Comparison of ENCODE assay signal across 10 cellular contexts in genomic region chrX:123392921-123393320, GRCh38.
"Had no signal": no experiment of that assay in that cellular context is flagged by ENCODE, and none has a peak within 500 bp of the region (broad histone marks: within the 10 kb centered on the region; RNA-seq: fewer than 3 reads in every experiment).

No MANE protein-coding gene starts in this region.

- H3K27ac Mint-ChIP-seq: GM23338, HFFc6 had no signal

- H3K9me3 Mint-ChIP-seq: HFFc6 had no signal

- H3K9me3 ChIP-seq: HAP-1 had no signal

- H3K36me3 ChIP-seq: HAP-1 had no signal

- H2AFZ ChIP-seq: GM23248, GM23338 had no signal

- FAIRE-seq: H1, H54 had no signal

- H3K27ac ChIP-seq: GM23248 had no signal

- ATAC-seq: GM23338, HCT116 had no signal

- H3K4me1 ChIP-seq: HAP-1 had no signal

- H3K4me2 ChIP-seq: GM23338 had no signal

- H3K4me3 ChIP-seq: GM23248, GM23338, HAP-1 had no signal

- H3K4me1 Mint-ChIP-seq: H9 had no signal

- H3K4me3 Mint-ChIP-seq: GM23338, H9, HFFc6 had no signal

- H3K9ac ChIP-seq: GM23248 had no signal

- DNase-seq: GM23248, GOT3, H9, HCEC 1CT, HFFc6 had no signal
